ENCODE assay signal across 30 cellular contexts in the genomic region with DNA sequence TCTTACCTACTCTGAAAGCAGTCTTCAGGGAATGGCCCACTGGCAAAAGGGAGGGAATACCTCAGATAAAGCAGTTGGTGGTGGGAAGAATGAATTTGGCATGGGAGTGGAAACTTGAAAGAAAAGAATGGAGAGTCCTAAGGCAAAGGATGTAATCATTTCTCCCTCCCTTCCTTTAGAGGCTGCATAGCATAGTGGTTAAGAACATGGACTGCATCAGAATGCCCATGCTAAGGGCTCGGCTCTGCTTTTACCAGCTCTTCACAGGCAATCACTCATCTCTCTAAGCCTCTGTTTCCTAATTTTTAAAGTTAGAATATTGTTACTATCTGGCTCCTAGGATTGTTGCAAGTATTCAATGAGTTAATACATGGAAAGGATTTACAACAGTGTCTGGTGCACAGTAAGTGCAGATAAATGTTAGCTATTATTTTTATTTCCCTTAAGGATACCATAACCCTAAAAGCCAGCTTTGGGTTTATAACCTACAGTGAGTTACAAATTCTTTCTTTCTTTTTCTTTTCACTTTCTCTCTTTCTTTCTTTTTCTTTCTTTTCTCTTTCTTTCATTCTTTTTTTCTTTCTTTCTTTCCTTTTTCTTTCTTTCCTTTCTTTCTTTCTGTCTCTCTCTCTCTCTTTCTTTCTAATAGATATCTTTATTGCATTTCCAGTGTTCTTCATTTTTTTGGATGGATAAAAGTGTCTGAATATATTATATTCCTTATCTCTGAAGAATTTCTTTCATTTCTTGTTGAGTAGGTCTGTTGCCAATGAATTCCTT. TPM values are rescaled to one million over a fixed set of nuclear protein-coding genes. Genes with fewer than 3 reads are reported as not detected.
"Had no signal": no experiment of that assay in that cellular context is flagged by ENCODE, and none has a peak within 500 bp of the region (broad histone marks: within the 10 kb centered on the region; RNA-seq: fewer than 3 reads in every experiment).

No MANE protein-coding gene starts in this region.

- H3K4me1 ChIP-seq: ascending aorta, breast epithelium, gastroesophageal sphincter, heart right ventricle had no signal

- ATAC-seq: activated naive CD4-positive, alpha-beta T cell treated with anti-CD3 and anti-CD28 coated beads, Interleukin-2, amount 50 U/mL, for 72 hours; activated T-cell treated with anti-CD3 and anti-CD28 coated beads, Interleukin-2, amount 50 U/mL, for 72 hours; gastroesophageal sphincter; heart right ventricle had no signal

- H3K27me3 Mint-ChIP-seq: brain; dendritic cell treated with granulocyte-macrophage colony-stimulating factor and Interleukin-4, amounts not matched to agents 40 ng/mL and 50 ng/mL, for 4 days had no signal

- H3K27me3 ChIP-seq: ascending aorta, breast epithelium, cardiac muscle cell, gastroesophageal sphincter, heart right ventricle, hepatocyte had no signal

- DNase-seq: activated CD4-positive, alpha-beta memory T cell treated with anti-CD3 and anti-CD28 coated beads, Interleukin-2, amount 10 ng/mL, durations not matched to agents 7 days and 5 days; activated CD4-positive, alpha-beta T cell treated with anti-CD3 and anti-CD28 coated beads for 1 hour; activated CD4-positive, alpha-beta T cell treated with anti-CD3 and anti-CD28 coated beads for 4 hours; activated CD4-positive, alpha-beta T cell treated with anti-CD3 and anti-CD28 coated beads, Interleukin-2, amount 10 ng/mL, durations not matched to agents 7 days and 5 days; activated CD4-positive, alpha-beta T cell treated with anti-CD3 and anti-CD28 coated beads, Interleukin-2, amount 50 U/mL, for 4 hours; activated CD8-positive, alpha-beta memory T cell treated with anti-CD3 and anti-CD28 coated beads, Interleukin-2, amount 50 U/mL, for 48 hours; activated gamma-delta T cell; activated naive CD4-positive, alpha-beta T cell; activated naive CD4-positive, alpha-beta T cell treated with anti-CD3 and anti-CD28 coated beads, Interleukin-2, amount 10 ng/mL, durations not matched to agents 7 days and 5 days; activated naive CD8-positive, alpha-beta T cell treated with anti-CD3 and anti-CD28 coated beads, Interleukin-2, amount 10 ng/mL, durations not matched to agents 7 days and 5 days; activated T-cell treated with anti-CD3 and anti-CD28 coated beads for 4 hours; activated T-cell treated with anti-CD3 and anti-CD28 coated beads, Interleukin-2, amount 50 U/mL, for 24 hours; activated T-cell treated with anti-CD3 and anti-CD28 coated beads, Interleukin-2, amount 50 U/mL, for 72 hours; central memory CD4-positive, alpha-beta T cell; cerebellar nuclear complex; dorsolateral prefrontal cortex; foreskin melanocyte; heart right ventricle; T-helper 2 cell had no signal

- H3K9me3 ChIP-seq: ascending aorta, breast epithelium, gastroesophageal sphincter had no signal

- H3K4me3 Mint-ChIP-seq: activated CD4-positive, alpha-beta memory T cell treated with anti-CD3 and anti-CD28 coated beads, Interleukin-2, amount 10 ng/mL, durations not matched to agents 7 days and 5 days; activated CD4-positive, alpha-beta T cell treated with anti-CD3 and anti-CD28 coated beads, Interleukin-2, amount 10 ng/mL, durations not matched to agents 7 days and 5 days; activated naive CD4-positive, alpha-beta T cell treated with anti-CD3 and anti-CD28 coated beads, Interleukin-2, amount 10 ng/mL, durations not matched to agents 7 days and 5 days; activated naive CD8-positive, alpha-beta T cell treated with anti-CD3 and anti-CD28 coated beads, Interleukin-2, amount 10 ng/mL, durations not matched to agents 7 days and 5 days; activated T-cell treated with anti-CD3 and anti-CD28 coated beads, Interleukin-2, amount 50 U/mL, for 24 hours; activated T-cell treated with anti-CD3 and anti-CD28 coated beads, Interleukin-2, amount 50 U/mL, for 72 hours; brain; dendritic cell treated with granulocyte-macrophage colony-stimulating factor and Interleukin-4, amounts not matched to agents 40 ng/mL and 50 ng/mL, for 4 days had no signal

- H3K9me3 Mint-ChIP-seq: activated CD4-positive, alpha-beta memory T cell treated with anti-CD3 and anti-CD28 coated beads, Interleukin-2, amount 10 ng/mL, durations not matched to agents 7 days and 5 days; activated CD4-positive, alpha-beta T cell treated with anti-CD3 and anti-CD28 coated beads, Interleukin-2, amount 10 ng/mL, durations not matched to agents 7 days and 5 days; activated naive CD4-positive, alpha-beta T cell treated with anti-CD3 and anti-CD28 coated beads, Interleukin-2, amount 10 ng/mL, durations not matched to agents 7 days and 5 days; activated naive CD4-positive, alpha-beta T cell treated with anti-CD3 and anti-CD28 coated beads, Interleukin-2, amount 50 U/mL, for 72 hours; activated naive CD8-positive, alpha-beta T cell treated with anti-CD3 and anti-CD28 coated beads, Interleukin-2, amount 10 ng/mL, durations not matched to agents 7 days and 5 days; activated T-cell treated with anti-CD3 and anti-CD28 coated beads, Interleukin-2, amount 50 U/mL, for 72 hours; dendritic cell treated with granulocyte-macrophage colony-stimulating factor and Interleukin-4, amounts not matched to agents 40 ng/mL and 50 ng/mL, for 4 days had no signal

- H3K4me3 ChIP-seq: ascending aorta, breast epithelium, cardiac muscle cell, coronary artery, dorsolateral prefrontal cortex, gastroesophageal sphincter, heart right ventricle, hepatocyte had no signal

- H3K27ac ChIP-seq: ascending aorta, breast epithelium, cardiac muscle cell, coronary artery, dorsolateral prefrontal cortex, epithelial cell of prostate, gastroesophageal sphincter, heart right ventricle, hepatocyte had no signal

- H3K36me3 Mint-ChIP-seq: activated naive CD4-positive, alpha-beta T cell treated with anti-CD3 and anti-CD28 coated beads, Interleukin-2, amount 10 ng/mL, durations not matched to agents 7 days and 5 days; activated naive CD4-positive, alpha-beta T cell treated with anti-CD3 and anti-CD28 coated beads, Interleukin-2, amount 50 U/mL, for 72 hours; activated naive CD8-positive, alpha-beta T cell treated with anti-CD3 and anti-CD28 coated beads, Interleukin-2, amount 10 ng/mL, durations not matched to agents 7 days and 5 days had no signal

- H3K36me3 ChIP-seq: ascending aorta, breast epithelium, cardiac muscle cell, gastroesophageal sphincter, heart right ventricle had no signal

- H3K4me2 ChIP-seq: hepatocyte had no signal

- H3K27ac Mint-ChIP-seq: activated CD4-positive, alpha-beta memory T cell treated with anti-CD3 and anti-CD28 coated beads, Interleukin-2, amount 10 ng/mL, durations not matched to agents 7 days and 5 days; activated CD4-positive, alpha-beta T cell treated with anti-CD3 and anti-CD28 coated beads, Interleukin-2, amount 10 ng/mL, durations not matched to agents 7 days and 5 days; activated naive CD4-positive, alpha-beta T cell treated with anti-CD3 and anti-CD28 coated beads, Interleukin-2, amount 10 ng/mL, durations not matched to agents 7 days and 5 days; activated naive CD4-positive, alpha-beta T cell treated with anti-CD3 and anti-CD28 coated beads, Interleukin-2, amount 50 U/mL, for 72 hours; activated naive CD8-positive, alpha-beta T cell treated with anti-CD3 and anti-CD28 coated beads, Interleukin-2, amount 10 ng/mL, durations not matched to agents 7 days and 5 days; activated T-cell treated with anti-CD3 and anti-CD28 coated beads, Interleukin-2, amount 50 U/mL, for 24 hours; activated T-cell treated with anti-CD3 and anti-CD28 coated beads, Interleukin-2, amount 50 U/mL, for 72 hours; brain; dendritic cell treated with granulocyte-macrophage colony-stimulating factor and Interleukin-4, amounts not matched to agents 40 ng/mL and 50 ng/mL, for 4 days had no signal

- H2AFZ ChIP-seq: hepatocyte had no signal

- H3K4me1 Mint-ChIP-seq: activated CD4-positive, alpha-beta memory T cell treated with anti-CD3 and anti-CD28 coated beads, Interleukin-2, amount 10 ng/mL, durations not matched to agents 7 days and 5 days; activated CD4-positive, alpha-beta T cell treated with anti-CD3 and anti-CD28 coated beads, Interleukin-2, amount 10 ng/mL, durations not matched to agents 7 days and 5 days; activated naive CD4-positive, alpha-beta T cell treated with anti-CD3 and anti-CD28 coated beads, Interleukin-2, amount 10 ng/mL, durations not matched to agents 7 days and 5 days; activated naive CD8-positive, alpha-beta T cell treated with anti-CD3 and anti-CD28 coated beads, Interleukin-2, amount 10 ng/mL, durations not matched to agents 7 days and 5 days had no signal

- H3K79me2 ChIP-seq: hepatocyte had no signal

RNA-seq across cellular contexts. Expression of a gene that starts 23.6 kb away (rescaled TPM):
- total RNA-seq: activated CD4-positive, alpha-beta memory T cell treated with anti-CD3 and anti-CD28 coated beads, Interleukin-2, amount 10 ng/mL, durations not matched to agents 7 days and 5 days; activated CD4-positive, alpha-beta T cell treated with anti-CD3 and anti-CD28 coated beads, Interleukin-2, amount 10 ng/mL, durations not matched to agents 7 days and 5 days; activated naive CD4-positive, alpha-beta T cell treated with anti-CD3 and anti-CD28 coated beads, Interleukin-2, amount 50 U/mL, for 72 hours; activated naive CD8-positive, alpha-beta T cell treated with anti-CD3 and anti-CD28 coated beads, Interleukin-2, amount 10 ng/mL, durations not matched to agents 7 days and 5 days; activated T-cell treated with anti-CD3 and anti-CD28 coated beads, Interleukin-2, amount 50 U/mL, for 72 hours; T-helper 1 cell treated with Interleukin-12 subunit alpha and Interleukin-12 subunit beta and Interleukin-4 antibody, amounts not matched to agents 30 ng/mL and 1 ng/mL, for 36 hours had no signal

RNA-seq across cellular contexts. Expression of a gene that starts 43.0 kb away (rescaled TPM):
- total RNA-seq: activated CD4-positive, alpha-beta memory T cell treated with anti-CD3 and anti-CD28 coated beads, Interleukin-2, amount 10 ng/mL, durations not matched to agents 7 days and 5 days; T-helper 1 cell treated with Interleukin-12 subunit alpha and Interleukin-12 subunit beta and Interleukin-4 antibody, amounts not matched to agents 30 ng/mL and 1 ng/mL, for 36 hours had no signal
